ENCODE assay signal across 1 cellular context in the genomic region with DNA sequence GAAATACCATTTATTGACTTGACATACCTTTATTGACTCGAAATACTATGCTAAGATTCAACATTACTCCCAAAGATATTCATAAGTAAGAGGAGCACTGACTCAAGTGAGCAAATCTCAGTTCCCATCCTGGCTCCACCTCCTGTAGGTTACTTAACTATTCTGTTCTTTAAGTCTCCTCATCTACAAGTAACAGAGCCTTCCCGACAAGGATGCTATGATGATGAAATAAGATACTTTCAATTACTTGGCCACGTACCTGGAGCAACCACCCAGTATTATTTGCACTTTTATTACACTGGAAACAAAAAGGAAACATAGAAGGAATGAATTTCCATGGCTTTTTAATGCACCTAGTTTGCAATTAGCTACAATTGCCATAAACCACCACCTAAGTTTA.
TF ChIP-seq lines count a peak whose summit lies in the region.

No MANE protein-coding gene starts in this region.

TF ChIP-seq in GM23338, 12 proteins besides CTCF, POLR2A, EP300 and RAD21 (continued from another document):
- TF ChIP-seq, protein P1, sequence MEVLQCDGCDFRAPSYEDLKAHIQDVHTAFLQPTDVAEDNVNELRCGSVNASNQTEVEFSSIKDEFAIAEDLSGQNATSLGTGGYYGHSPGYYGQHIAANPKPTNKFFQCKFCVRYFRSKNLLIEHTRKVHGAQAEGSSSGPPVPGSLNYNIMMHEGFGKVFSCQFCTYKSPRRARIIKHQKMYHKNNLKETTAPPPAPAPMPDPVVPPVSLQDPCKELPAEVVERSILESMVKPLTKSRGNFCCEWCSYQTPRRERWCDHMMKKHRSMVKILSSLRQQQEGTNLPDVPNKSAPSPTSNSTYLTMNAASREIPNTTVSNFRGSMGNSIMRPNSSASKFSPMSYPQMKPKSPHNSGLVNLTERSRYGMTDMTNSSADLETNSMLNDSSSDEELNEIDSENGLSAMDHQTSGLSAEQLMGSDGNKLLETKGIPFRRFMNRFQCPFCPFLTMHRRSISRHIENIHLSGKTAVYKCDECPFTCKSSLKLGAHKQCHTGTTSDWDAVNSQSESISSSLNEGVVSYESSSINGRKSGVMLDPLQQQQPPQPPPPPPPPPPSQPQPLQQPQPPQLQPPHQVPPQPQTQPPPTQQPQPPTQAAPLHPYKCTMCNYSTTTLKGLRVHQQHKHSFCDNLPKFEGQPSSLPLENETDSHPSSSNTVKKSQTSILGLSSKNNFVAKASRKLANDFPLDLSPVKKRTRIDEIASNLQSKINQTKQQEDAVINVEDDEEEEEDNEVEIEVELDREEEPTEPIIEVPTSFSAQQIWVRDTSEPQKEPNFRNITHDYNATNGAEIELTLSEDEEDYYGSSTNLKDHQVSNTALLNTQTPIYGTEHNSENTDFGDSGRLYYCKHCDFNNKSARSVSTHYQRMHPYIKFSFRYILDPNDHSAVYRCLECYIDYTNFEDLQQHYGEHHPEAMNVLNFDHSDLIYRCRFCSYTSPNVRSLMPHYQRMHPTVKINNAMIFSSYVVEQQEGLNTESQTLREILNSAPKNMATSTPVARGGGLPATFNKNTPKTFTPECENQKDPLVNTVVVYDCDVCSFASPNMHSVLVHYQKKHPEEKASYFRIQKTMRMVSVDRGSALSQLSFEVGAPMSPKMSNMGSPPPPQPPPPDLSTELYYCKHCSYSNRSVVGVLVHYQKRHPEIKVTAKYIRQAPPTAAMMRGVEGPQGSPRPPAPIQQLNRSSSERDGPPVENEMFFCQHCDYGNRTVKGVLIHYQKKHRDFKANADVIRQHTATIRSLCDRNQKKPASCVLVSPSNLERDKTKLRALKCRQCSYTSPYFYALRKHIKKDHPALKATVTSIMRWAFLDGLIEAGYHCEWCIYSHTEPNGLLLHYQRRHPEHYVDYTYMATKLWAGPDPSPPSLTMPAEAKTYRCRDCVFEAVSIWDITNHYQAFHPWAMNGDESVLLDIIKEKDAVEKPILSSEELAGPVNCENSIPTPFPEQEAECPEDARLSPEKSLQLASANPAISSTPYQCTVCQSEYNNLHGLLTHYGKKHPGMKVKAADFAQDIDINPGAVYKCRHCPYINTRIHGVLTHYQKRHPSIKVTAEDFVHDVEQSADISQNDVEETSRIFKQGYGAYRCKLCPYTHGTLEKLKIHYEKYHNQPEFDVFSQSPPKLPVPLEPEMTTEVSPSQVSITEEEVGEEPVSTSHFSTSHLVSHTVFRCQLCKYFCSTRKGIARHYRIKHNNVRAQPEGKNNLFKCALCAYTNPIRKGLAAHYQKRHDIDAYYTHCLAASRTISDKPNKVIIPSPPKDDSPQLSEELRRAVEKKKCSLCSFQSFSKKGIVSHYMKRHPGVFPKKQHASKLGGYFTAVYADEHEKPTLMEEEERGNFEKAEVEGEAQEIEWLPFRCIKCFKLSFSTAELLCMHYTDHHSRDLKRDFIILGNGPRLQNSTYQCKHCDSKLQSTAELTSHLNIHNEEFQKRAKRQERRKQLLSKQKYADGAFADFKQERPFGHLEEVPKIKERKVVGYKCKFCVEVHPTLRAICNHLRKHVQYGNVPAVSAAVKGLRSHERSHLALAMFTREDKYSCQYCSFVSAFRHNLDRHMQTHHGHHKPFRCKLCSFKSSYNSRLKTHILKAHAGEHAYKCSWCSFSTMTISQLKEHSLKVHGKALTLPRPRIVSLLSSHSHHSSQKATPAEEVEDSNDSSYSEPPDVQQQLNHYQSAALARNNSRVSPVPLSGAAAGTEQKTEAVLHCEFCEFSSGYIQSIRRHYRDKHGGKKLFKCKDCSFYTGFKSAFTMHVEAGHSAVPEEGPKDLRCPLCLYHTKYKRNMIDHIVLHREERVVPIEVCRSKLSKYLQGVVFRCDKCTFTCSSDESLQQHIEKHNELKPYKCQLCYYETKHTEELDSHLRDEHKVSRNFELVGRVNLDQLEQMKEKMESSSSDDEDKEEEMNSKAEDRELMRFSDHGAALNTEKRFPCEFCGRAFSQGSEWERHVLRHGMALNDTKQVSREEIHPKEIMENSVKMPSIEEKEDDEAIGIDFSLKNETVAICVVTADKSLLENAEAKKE (CRISPR knock-in tag; IDR thresholded peaks at IDR 0.05), result no peak
- no peak for TF ChIP-seq STAT1 (IDR thresholded peaks at IDR 0.05; ENCODE audit: unreplicated experiment)
- TF ChIP-seq EZH2 (IDR thresholded peaks at IDR 0.05; ENCODE audit: low read depth, unreplicated experiment), result no peak
- no peak for TF ChIP-seq EZH2phosphoT487 (IDR thresholded peaks at IDR 0.05; ENCODE audit: unreplicated experiment)
- TF ChIP-seq JUNB (IDR thresholded peaks at IDR 0.05; ENCODE audit: unreplicated experiment), result no peak
- TF ChIP-seq, protein P2, sequence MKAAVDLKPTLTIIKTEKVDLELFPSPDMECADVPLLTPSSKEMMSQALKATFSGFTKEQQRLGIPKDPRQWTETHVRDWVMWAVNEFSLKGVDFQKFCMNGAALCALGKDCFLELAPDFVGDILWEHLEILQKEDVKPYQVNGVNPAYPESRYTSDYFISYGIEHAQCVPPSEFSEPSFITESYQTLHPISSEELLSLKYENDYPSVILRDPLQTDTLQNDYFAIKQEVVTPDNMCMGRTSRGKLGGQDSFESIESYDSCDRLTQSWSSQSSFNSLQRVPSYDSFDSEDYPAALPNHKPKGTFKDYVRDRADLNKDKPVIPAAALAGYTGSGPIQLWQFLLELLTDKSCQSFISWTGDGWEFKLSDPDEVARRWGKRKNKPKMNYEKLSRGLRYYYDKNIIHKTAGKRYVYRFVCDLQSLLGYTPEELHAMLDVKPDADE (IDR thresholded peaks at IDR 0.05), result no peak
